ENCODE assay signal across 2 cellular contexts in the genomic region with DNA sequence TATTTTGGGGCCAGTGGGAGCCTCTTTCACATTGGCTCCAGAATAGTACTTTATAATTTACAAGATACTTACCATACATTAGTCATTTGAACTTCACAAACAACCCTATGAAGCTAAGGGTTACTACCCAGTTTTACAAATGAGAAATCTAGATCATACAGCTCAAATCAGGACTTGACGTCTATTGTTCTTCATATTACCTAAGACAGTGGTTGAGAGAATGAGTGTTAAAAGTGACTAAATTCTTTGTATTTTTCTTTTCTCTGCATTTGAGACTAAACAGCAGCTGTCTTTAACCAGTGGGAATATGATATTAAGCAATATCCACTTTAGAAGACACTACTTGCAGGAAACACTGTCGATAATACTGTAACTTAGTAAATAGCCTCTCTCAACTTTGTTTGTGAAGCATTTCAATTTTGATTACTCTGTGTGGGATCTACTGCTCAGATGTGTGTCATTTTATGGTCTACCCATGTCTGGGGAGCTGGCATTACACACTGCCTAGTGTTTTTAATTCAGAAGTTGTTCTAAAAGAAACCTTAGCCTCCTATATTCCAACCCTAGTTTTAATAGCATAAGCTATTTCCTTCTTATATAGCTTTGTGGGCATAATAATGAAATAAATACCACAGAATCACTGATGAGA.
TF ChIP-seq lines count a peak whose summit lies in the region.

No MANE protein-coding gene starts in this region.

TF ChIP-seq in A549, 52 proteins besides CTCF, POLR2A, EP300 and RAD21 (continued from another document):
- TF ChIP-seq, protein P1, sequence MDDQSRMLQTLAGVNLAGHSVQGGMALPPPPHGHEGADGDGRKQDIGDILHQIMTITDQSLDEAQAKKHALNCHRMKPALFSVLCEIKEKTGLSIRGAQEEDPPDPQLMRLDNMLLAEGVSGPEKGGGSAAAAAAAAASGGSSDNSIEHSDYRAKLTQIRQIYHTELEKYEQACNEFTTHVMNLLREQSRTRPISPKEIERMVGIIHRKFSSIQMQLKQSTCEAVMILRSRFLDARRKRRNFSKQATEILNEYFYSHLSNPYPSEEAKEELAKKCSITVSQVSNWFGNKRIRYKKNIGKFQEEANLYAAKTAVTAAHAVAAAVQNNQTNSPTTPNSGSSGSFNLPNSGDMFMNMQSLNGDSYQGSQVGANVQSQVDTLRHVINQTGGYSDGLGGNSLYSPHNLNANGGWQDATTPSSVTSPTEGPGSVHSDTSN (IDR thresholded peaks at IDR 0.05), result no peak
- TF ChIP-seq FOXS1 (CRISPR knock-in tag; IDR thresholded peaks at IDR 0.05) (no peak), BHLHE40 (IDR thresholded peaks at IDR 0.05; ENCODE audit: low read depth, low read length) (no peak), NR3C1 (IDR thresholded peaks at IDR 0.05) (no peak), EHF (CRISPR knock-in tag; IDR thresholded peaks at IDR 0.05) (no peak), HOXB13 (CRISPR knock-in tag; IDR thresholded peaks at IDR 0.05; ENCODE audit: low read depth) (no peak), ZFP36 (IDR thresholded peaks at IDR 0.05; ENCODE audit: borderline replicate concordance, partially characterized antibody) (no peak), KDM5A (IDR thresholded peaks at IDR 0.05) (no peak), POLR2AphosphoS2 (conservative IDR thresholded peaks at IDR 0.05; ENCODE audit: low read length) (no peak), ZSCAN20 (CRISPR knock-in tag; IDR thresholded peaks at IDR 0.05) (no peak), TFCP2L1 (CRISPR knock-in tag; IDR thresholded peaks at IDR 0.05) (no peak), FOSB (CRISPR knock-in tag; IDR thresholded peaks at IDR 0.05) (no peak), RCOR1 (IDR thresholded peaks at IDR 0.05; ENCODE audit: low read depth, low read length) (no peak), EHMT2 (IDR thresholded peaks at IDR 0.05; ENCODE audit: low read depth) (no peak), ZNF302 (CRISPR knock-in tag; IDR thresholded peaks at IDR 0.05) (no peak)
- TF ChIP-seq, protein P2, sequence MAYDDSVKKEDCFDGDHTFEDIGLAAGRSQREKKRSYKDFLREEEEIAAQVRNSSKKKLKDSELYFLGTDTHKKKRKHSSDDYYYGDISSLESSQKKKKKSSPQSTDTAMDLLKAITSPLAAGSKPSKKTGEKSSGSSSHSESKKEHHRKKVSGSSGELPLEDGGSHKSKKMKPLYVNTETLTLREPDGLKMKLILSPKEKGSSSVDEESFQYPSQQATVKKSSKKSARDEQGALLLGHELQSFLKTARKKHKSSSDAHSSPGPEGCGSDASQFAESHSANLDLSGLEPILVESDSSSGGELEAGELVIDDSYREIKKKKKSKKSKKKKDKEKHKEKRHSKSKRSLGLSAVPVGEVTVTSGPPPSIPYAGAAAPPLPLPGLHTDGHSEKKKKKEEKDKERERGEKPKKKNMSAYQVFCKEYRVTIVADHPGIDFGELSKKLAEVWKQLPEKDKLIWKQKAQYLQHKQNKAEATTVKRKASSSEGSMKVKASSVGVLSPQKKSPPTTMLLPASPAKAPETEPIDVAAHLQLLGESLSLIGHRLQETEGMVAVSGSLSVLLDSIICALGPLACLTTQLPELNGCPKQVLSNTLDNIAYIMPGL (CRISPR knock-in tag; IDR thresholded peaks at IDR 0.05; ENCODE audit: borderline replicate concordance), result no peak
- TF ChIP-seq, protein P3, sequence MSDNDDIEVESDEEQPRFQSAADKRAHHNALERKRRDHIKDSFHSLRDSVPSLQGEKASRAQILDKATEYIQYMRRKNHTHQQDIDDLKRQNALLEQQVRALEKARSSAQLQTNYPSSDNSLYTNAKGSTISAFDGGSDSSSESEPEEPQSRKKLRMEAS (IDR thresholded peaks at IDR 0.05), result no peak
- TF ChIP-seq, protein P4, sequence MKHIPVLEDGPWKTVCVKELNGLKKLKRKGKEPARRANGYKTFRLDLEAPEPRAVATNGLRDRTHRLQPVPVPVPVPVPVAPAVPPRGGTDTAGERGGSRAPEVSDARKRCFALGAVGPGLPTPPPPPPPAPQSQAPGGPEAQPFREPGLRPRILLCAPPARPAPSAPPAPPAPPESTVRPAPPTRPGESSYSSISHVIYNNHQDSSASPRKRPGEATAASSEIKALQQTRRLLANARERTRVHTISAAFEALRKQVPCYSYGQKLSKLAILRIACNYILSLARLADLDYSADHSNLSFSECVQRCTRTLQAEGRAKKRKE (CRISPR knock-in tag; IDR thresholded peaks at IDR 0.05; ENCODE audit: low read depth), result no peak
- TF ChIP-seq, protein P5, sequence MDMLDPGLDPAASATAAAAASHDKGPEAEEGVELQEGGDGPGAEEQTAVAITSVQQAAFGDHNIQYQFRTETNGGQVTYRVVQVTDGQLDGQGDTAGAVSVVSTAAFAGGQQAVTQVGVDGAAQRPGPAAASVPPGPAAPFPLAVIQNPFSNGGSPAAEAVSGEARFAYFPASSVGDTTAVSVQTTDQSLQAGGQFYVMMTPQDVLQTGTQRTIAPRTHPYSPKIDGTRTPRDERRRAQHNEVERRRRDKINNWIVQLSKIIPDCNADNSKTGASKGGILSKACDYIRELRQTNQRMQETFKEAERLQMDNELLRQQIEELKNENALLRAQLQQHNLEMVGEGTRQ (IDR thresholded peaks at IDR 0.05), result no peak

TF ChIP-seq in HEK293, 187 proteins besides CTCF, POLR2A, EP300 and RAD21 (continued from another document):
- TF ChIP-seq, protein P6, sequence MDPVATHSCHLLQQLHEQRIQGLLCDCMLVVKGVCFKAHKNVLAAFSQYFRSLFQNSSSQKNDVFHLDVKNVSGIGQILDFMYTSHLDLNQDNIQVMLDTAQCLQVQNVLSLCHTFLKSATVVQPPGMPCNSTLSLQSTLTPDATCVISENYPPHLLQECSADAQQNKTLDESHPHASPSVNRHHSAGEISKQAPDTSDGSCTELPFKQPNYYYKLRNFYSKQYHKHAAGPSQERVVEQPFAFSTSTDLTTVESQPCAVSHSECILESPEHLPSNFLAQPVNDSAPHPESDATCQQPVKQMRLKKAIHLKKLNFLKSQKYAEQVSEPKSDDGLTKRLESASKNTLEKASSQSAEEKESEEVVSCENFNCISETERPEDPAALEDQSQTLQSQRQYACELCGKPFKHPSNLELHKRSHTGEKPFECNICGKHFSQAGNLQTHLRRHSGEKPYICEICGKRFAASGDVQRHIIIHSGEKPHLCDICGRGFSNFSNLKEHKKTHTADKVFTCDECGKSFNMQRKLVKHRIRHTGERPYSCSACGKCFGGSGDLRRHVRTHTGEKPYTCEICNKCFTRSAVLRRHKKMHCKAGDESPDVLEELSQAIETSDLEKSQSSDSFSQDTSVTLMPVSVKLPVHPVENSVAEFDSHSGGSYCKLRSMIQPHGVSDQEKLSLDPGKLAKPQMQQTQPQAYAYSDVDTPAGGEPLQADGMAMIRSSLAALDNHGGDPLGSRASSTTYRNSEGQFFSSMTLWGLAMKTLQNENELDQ (tag by site-specific recombination; IDR thresholded peaks at IDR 0.05; ENCODE audit: low read depth), result no peak
- TF ChIP-seq, protein P7, sequence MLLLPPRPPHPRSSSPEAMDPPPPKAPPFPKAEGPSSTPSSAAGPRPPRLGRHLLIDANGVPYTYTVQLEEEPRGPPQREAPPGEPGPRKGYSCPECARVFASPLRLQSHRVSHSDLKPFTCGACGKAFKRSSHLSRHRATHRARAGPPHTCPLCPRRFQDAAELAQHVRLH (tag by site-specific recombination; IDR thresholded peaks at IDR 0.05), result no peak
- TF ChIP-seq, protein P8, sequence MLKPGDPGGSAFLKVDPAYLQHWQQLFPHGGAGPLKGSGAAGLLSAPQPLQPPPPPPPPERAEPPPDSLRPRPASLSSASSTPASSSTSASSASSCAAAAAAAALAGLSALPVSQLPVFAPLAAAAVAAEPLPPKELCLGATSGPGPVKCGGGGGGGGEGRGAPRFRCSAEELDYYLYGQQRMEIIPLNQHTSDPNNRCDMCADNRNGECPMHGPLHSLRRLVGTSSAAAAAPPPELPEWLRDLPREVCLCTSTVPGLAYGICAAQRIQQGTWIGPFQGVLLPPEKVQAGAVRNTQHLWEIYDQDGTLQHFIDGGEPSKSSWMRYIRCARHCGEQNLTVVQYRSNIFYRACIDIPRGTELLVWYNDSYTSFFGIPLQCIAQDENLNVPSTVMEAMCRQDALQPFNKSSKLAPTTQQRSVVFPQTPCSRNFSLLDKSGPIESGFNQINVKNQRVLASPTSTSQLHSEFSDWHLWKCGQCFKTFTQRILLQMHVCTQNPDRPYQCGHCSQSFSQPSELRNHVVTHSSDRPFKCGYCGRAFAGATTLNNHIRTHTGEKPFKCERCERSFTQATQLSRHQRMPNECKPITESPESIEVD (tag by site-specific recombination; IDR thresholded peaks at IDR 0.05), result peak; percentile 11; the same call in 1 of the 2 replicates
- TF ChIP-seq, protein P9, sequence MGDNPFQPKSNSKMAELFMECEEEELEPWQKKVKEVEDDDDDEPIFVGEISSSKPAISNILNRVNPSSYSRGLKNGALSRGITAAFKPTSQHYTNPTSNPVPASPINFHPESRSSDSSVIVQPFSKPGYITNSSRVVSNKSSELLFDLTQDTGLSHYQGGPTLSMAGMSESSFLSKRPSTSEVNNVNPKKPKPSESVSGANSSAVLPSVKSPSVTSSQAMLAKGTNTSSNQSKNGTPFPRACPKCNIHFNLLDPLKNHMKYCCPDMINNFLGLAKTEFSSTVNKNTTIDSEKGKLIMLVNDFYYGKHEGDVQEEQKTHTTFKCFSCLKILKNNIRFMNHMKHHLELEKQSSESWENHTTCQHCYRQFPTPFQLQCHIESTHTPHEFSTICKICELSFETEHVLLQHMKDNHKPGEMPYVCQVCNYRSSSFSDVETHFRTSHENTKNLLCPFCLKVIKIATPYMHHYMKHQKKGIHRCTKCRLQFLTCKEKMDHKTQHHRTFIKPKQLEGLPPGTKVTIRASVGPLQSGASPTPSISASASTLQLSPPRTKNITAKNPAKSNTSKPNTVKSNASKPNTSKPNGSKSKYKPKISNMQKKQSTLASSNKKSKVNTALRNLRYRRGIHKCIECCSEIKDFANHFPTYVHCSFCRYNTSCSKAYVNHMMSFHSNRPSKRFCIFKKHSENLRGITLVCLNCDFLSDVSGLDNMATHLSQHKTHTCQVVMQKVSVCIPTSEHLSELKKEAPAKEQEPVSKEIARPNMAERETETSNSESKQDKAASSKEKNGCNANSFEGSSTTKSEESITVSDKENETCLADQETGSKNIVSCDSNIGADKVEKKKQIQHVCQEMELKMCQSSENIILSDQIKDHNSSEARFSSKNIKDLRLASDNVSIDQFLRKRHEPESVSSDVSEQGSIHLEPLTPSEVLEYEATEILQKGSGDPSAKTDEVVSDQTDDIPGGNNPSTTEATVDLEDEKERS (tag by site-specific recombination; IDR thresholded peaks at IDR 0.05), result no peak
- no peak for TF ChIP-seq GLI2 (tag by site-specific recombination; IDR thresholded peaks at IDR 0.05; ENCODE audit: borderline replicate concordance, low read depth)
- TF ChIP-seq, protein P10, sequence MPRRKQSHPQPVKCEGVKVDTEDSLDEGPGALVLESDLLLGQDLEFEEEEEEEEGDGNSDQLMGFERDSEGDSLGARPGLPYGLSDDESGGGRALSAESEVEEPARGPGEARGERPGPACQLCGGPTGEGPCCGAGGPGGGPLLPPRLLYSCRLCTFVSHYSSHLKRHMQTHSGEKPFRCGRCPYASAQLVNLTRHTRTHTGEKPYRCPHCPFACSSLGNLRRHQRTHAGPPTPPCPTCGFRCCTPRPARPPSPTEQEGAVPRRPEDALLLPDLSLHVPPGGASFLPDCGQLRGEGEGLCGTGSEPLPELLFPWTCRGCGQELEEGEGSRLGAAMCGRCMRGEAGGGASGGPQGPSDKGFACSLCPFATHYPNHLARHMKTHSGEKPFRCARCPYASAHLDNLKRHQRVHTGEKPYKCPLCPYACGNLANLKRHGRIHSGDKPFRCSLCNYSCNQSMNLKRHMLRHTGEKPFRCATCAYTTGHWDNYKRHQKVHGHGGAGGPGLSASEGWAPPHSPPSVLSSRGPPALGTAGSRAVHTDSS (tag by site-specific recombination; IDR thresholded peaks at IDR 0.05), result no peak
- TF ChIP-seq ZNF571 (tag by site-specific recombination; IDR thresholded peaks at IDR 0.05), result no peak
